ENCODE assay signal across 1 cellular context in the genomic region with DNA sequence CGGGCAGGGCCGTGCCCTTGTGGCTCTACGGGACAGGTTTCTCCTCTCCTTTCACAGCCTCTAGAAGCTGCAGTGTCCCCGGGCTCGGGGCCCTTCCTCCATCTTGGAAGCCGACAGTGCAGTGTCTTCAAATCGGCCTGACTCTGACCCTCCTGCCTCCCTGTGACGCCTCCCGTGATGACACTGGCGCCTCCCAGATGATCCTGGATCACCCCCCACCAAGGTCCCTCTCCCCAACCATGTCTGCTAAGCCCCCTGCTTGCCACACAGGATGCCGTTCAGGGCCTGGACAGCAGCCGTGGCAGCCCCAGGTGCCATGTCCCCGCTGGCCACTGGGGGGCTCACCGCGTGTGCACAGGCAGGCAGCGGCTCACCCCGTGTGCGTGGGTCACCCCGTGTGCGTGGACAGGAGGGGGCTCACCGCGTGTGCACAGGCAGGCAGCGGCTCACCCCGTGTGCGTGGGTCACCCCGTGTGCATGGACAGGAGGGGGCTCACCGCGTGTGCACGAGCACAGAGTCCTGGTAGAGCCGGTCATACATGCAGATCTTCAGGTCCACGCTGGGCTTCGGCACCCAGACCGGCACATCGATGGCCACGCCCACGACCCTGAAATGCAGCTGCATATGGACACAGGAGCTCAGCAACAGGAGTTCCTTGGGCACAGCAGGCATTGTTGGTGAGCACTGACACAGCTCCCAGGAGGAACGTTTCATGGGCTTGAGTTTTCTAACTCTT.
TF ChIP-seq lines count a peak whose summit lies in the region.

No MANE protein-coding gene starts in this region.

TF ChIP-seq in K562, 482 proteins besides CTCF, POLR2A, EP300 and RAD21 (continued from another document):
- TF ChIP-seq ZBTB34 (CRISPR knock-in tag; IDR thresholded peaks at IDR 0.05) (no peak), DEAF1 (CRISPR knock-in tag; IDR thresholded peaks at IDR 0.05) (no peak), SMARCA4 (IDR thresholded peaks at IDR 0.05) (no peak), HNRNPL (IDR thresholded peaks at IDR 0.05; ENCODE audit: low read depth, low read length) (no peak), U2AF1 (optimal IDR thresholded peaks at IDR 0.05; ENCODE audit: low read depth, low read length) (no peak), SMAD1 (IDR thresholded peaks at IDR 0.05; ENCODE audit: low read depth, low read length, partially characterized antibody) (no peak), ZNF124 (CRISPR knock-in tag; IDR thresholded peaks at IDR 0.05) (no peak), BRD4 (IDR thresholded peaks at IDR 0.05) (no peak), ZC3H4 (CRISPR knock-in tag; IDR thresholded peaks at IDR 0.05; ENCODE audit: borderline replicate concordance) (no peak), ARID2 (IDR thresholded peaks at IDR 0.05) (no peak), ELF4 (CRISPR knock-in tag; IDR thresholded peaks at IDR 0.05) (no peak), NFXL1 (CRISPR knock-in tag; IDR thresholded peaks at IDR 0.05) (no peak), DACH1 (IDR thresholded peaks at IDR 0.05; ENCODE audit: partially characterized antibody) (no peak), PHTF2 (CRISPR knock-in tag; IDR thresholded peaks at IDR 0.05) (no peak), HIVEP1 (CRISPR knock-in tag; IDR thresholded peaks at IDR 0.05) (no peak), NUFIP1 (IDR thresholded peaks at IDR 0.05; ENCODE audit: partially characterized antibody) (no peak), MTF1 (CRISPR knock-in tag; IDR thresholded peaks at IDR 0.05; ENCODE audit: borderline replicate concordance) (no peak), ARID3B (CRISPR knock-in tag; IDR thresholded peaks at IDR 0.05; ENCODE audit: borderline replicate concordance) (no peak), ZNF830 (CRISPR knock-in tag; IDR thresholded peaks at IDR 0.05) (no peak), ZNF140 (CRISPR knock-in tag; IDR thresholded peaks at IDR 0.05) (no peak), ZNF584 (CRISPR knock-in tag; IDR thresholded peaks at IDR 0.05; ENCODE audit: low read depth) (no peak), ZNF253 (CRISPR knock-in tag; conservative IDR thresholded peaks at IDR 0.05) (no peak), KDM2B (CRISPR knock-in tag; IDR thresholded peaks at IDR 0.05) (no peak), NFYB (IDR thresholded peaks at IDR 0.05; ENCODE audit: extremely low read depth, insufficient read length) (no peak), SRSF3 (IDR thresholded peaks at IDR 0.05; ENCODE audit: insufficient read depth, low read length) (no peak), KDM4B (IDR thresholded peaks at IDR 0.05; ENCODE audit: borderline replicate concordance in 2 of 2, low read depth in 1 of 2) (no peak)
- TF ChIP-seq, protein P1, sequence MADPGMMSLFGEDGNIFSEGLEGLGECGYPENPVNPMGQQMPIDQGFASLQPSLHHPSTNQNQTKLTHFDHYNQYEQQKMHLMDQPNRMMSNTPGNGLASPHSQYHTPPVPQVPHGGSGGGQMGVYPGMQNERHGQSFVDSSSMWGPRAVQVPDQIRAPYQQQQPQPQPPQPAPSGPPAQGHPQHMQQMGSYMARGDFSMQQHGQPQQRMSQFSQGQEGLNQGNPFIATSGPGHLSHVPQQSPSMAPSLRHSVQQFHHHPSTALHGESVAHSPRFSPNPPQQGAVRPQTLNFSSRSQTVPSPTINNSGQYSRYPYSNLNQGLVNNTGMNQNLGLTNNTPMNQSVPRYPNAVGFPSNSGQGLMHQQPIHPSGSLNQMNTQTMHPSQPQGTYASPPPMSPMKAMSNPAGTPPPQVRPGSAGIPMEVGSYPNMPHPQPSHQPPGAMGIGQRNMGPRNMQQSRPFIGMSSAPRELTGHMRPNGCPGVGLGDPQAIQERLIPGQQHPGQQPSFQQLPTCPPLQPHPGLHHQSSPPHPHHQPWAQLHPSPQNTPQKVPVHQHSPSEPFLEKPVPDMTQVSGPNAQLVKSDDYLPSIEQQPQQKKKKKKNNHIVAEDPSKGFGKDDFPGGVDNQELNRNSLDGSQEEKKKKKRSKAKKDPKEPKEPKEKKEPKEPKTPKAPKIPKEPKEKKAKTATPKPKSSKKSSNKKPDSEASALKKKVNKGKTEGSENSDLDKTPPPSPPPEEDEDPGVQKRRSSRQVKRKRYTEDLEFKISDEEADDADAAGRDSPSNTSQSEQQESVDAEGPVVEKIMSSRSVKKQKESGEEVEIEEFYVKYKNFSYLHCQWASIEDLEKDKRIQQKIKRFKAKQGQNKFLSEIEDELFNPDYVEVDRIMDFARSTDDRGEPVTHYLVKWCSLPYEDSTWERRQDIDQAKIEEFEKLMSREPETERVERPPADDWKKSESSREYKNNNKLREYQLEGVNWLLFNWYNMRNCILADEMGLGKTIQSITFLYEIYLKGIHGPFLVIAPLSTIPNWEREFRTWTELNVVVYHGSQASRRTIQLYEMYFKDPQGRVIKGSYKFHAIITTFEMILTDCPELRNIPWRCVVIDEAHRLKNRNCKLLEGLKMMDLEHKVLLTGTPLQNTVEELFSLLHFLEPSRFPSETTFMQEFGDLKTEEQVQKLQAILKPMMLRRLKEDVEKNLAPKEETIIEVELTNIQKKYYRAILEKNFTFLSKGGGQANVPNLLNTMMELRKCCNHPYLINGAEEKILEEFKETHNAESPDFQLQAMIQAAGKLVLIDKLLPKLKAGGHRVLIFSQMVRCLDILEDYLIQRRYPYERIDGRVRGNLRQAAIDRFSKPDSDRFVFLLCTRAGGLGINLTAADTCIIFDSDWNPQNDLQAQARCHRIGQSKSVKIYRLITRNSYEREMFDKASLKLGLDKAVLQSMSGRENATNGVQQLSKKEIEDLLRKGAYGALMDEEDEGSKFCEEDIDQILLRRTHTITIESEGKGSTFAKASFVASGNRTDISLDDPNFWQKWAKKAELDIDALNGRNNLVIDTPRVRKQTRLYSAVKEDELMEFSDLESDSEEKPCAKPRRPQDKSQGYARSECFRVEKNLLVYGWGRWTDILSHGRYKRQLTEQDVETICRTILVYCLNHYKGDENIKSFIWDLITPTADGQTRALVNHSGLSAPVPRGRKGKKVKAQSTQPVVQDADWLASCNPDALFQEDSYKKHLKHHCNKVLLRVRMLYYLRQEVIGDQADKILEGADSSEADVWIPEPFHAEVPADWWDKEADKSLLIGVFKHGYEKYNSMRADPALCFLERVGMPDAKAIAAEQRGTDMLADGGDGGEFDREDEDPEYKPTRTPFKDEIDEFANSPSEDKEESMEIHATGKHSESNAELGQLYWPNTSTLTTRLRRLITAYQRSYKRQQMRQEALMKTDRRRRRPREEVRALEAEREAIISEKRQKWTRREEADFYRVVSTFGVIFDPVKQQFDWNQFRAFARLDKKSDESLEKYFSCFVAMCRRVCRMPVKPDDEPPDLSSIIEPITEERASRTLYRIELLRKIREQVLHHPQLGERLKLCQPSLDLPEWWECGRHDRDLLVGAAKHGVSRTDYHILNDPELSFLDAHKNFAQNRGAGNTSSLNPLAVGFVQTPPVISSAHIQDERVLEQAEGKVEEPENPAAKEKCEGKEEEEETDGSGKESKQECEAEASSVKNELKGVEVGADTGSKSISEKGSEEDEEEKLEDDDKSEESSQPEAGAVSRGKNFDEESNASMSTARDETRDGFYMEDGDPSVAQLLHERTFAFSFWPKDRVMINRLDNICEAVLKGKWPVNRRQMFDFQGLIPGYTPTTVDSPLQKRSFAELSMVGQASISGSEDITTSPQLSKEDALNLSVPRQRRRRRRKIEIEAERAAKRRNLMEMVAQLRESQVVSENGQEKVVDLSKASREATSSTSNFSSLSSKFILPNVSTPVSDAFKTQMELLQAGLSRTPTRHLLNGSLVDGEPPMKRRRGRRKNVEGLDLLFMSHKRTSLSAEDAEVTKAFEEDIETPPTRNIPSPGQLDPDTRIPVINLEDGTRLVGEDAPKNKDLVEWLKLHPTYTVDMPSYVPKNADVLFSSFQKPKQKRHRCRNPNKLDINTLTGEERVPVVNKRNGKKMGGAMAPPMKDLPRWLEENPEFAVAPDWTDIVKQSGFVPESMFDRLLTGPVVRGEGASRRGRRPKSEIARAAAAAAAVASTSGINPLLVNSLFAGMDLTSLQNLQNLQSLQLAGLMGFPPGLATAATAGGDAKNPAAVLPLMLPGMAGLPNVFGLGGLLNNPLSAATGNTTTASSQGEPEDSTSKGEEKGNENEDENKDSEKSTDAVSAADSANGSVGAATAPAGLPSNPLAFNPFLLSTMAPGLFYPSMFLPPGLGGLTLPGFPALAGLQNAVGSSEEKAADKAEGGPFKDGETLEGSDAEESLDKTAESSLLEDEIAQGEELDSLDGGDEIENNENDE (IDR thresholded peaks at IDR 0.05; ENCODE audit: low read depth, low read length): peak; percentile 26
- TF ChIP-seq, protein P2, sequence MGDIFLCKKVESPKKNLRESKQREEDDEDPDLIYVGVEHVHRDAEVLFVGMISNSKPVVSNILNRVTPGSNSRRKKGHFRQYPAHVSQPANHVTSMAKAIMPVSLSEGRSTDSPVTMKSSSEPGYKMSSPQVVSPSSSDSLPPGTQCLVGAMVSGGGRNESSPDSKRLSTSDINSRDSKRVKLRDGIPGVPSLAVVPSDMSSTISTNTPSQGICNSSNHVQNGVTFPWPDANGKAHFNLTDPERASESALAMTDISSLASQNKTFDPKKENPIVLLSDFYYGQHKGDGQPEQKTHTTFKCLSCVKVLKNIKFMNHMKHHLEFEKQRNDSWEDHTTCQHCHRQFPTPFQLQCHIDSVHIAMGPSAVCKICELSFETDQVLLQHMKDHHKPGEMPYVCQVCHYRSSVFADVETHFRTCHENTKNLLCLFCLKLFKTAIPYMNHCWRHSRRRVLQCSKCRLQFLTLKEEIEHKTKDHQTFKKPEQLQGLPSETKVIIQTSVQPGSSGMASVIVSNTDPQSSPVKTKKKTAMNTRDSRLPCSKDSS (IDR thresholded peaks at IDR 0.05; ENCODE audit: low read depth, partially characterized antibody): no peak
- TF ChIP-seq, protein P3, sequence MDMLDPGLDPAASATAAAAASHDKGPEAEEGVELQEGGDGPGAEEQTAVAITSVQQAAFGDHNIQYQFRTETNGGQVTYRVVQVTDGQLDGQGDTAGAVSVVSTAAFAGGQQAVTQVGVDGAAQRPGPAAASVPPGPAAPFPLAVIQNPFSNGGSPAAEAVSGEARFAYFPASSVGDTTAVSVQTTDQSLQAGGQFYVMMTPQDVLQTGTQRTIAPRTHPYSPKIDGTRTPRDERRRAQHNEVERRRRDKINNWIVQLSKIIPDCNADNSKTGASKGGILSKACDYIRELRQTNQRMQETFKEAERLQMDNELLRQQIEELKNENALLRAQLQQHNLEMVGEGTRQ (CRISPR knock-in tag; IDR thresholded peaks at IDR 0.05): no peak
- TF ChIP-seq, protein P4, sequence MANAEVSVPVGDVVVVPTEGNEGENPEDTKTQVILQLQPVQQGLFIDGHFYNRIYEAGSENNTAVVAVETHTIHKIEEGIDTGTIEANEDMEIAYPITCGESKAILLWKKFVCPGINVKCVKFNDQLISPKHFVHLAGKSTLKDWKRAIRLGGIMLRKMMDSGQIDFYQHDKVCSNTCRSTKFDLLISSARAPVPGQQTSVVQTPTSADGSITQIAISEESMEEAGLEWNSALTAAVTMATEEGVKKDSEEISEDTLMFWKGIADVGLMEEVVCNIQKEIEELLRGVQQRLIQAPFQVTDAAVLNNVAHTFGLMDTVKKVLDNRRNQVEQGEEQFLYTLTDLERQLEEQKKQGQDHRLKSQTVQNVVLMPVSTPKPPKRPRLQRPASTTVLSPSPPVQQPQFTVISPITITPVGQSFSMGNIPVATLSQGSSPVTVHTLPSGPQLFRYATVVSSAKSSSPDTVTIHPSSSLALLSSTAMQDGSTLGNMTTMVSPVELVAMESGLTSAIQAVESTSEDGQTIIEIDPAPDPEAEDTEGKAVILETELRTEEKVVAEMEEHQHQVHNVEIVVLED (CRISPR knock-in tag; IDR thresholded peaks at IDR 0.05): no peak
- TF ChIP-seq, protein P5, sequence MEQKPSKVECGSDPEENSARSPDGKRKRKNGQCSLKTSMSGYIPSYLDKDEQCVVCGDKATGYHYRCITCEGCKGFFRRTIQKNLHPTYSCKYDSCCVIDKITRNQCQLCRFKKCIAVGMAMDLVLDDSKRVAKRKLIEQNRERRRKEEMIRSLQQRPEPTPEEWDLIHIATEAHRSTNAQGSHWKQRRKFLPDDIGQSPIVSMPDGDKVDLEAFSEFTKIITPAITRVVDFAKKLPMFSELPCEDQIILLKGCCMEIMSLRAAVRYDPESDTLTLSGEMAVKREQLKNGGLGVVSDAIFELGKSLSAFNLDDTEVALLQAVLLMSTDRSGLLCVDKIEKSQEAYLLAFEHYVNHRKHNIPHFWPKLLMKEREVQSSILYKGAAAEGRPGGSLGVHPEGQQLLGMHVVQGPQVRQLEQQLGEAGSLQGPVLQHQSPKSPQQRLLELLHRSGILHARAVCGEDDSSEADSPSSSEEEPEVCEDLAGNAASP (IDR thresholded peaks at IDR 0.05): no peak
- TF ChIP-seq, protein P6, sequence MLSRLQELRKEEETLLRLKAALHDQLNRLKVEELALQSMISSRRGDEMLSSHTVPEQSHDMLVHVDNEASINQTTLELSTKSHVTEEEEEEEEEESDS (CRISPR knock-in tag; IDR thresholded peaks at IDR 0.05): no peak
- TF ChIP-seq, protein P7, sequence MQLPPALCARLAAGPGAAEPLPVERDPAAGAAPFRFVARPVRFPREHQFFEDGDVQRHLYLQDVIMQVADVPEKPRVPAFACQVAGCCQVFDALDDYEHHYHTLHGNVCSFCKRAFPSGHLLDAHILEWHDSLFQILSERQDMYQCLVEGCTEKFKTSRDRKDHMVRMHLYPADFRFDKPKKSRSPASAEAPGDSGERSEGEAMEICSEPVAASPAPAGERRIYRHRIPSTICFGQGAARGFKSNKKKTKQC (CRISPR knock-in tag; IDR thresholded peaks at IDR 0.05): no peak; the same call in 1 of the 2 replicates
TF ChIP-seq in K562: peak in this region for 38.
